ENCODE assay signal across 24 cellular contexts in genomic region chr12:2894961-2895360, GRCh38. TPM values are rescaled to one million over a fixed set of nuclear protein-coding genes. Genes with fewer than 3 reads are reported as not detected.
DNase-seq lines count a peak whose midpoint lies in the region; TF ChIP-seq lines count a peak whose summit lies in the region.
"Had no signal": no experiment of that assay in that cellular context is flagged by ENCODE, and none has a peak within 500 bp of the region (broad histone marks: within the 10 kb centered on the region; RNA-seq: fewer than 3 reads in every experiment).

No MANE protein-coding gene starts in this region.

- 54% methylated on average over 3 of the region's 3 CpGs for WGBS in mesenchymal stem cell
- WGBS in suprapubic skin: 21% methylated on average over 3 of the region's 3 CpGs

- H3K36me3 Mint-ChIP-seq in brain (peaks cover 17% of the 10 kb centered on the region), Caco-2 (ENCODE audit: insufficient read depth, unreplicated experiment) (peaks cover 20% of the 10 kb centered on the region)
- H3K36me3 Mint-ChIP-seq: natural killer cell treated with Interleukin-12 subunit alpha and Interleukin-12 subunit beta and Interleukin-15 and Interleukin-18, amount 100 ng/mL, for 72 hours had no signal

- no peaks in the 10 kb centered on the region for H3K9me3 Mint-ChIP-seq in brain
- no peaks in the 10 kb centered on the region for H3K9me3 Mint-ChIP-seq in Caco-2 (ENCODE audit: unreplicated experiment)
- H3K9me3 Mint-ChIP-seq: endodermal cell; natural killer cell treated with Interleukin-12 subunit alpha and Interleukin-12 subunit beta and Interleukin-15 and Interleukin-18, amount 100 ng/mL, for 72 hours had no signal

- no TSS peak for BruUV-seq in Caco-2 (replicated peaks; lab: Mats Ljungman, UMichigan)

- no peak overlapping the region for H2AFZ ChIP-seq in mesenchymal stem cell (ENCODE audit: low read depth, low read length)

- POLR2A ChIA-PET in Caco-2 (lab: Charles Lee): interaction anchor here (0.5 to 0.6 kb wide), 2 partner anchors 9 to 34 kb away, joined by 3 to 4 read pairs; no protein-coding TSS in a partner anchor

- H3K23ac ChIP-seq in mesenchymal stem cell (ENCODE audit: low read length in 2 of 2): no peak overlapping the region

- TF ChIP-seq POLR2A in suprapubic skin (IDR thresholded peaks at IDR 0.05): no peak

- no peak overlapping the region for H2BK12ac ChIP-seq in mesenchymal stem cell (ENCODE audit: low read length in 2 of 2)

- no peak overlapping the region for H2BK15ac ChIP-seq in mesenchymal stem cell (ENCODE audit: low read depth, poor library complexity, severe bottlenecking)

- no peak overlapping the region for H3K18ac ChIP-seq in mesenchymal stem cell (ENCODE audit: low read depth in 1 of 2, low read length in 2 of 2)

- H3K4me1 ChIP-seq in mesenchymal stem cell (ENCODE audit: control insufficient read depth, insufficient read depth, low read depth, low read length) (peaks cover 10% of the 10 kb centered on the region), suprapubic skin (peaks cover 37% of the 10 kb centered on the region), Caco-2 (peaks cover 16% of the 10 kb centered on the region)

- no peak overlapping the region for H3K4ac ChIP-seq in mesenchymal stem cell (ENCODE audit: low read depth in 1 of 2, low read length in 2 of 2)

- no peak overlapping the region for H2BK120ac ChIP-seq in mesenchymal stem cell (ENCODE audit: low read depth, low read length)

- CTCF ChIA-PET in Caco-2 (lab: Charles Lee): no interaction called here

- no peak overlapping the region for H2AK5ac ChIP-seq in mesenchymal stem cell (ENCODE audit: low read length, severe bottlenecking)

- TF ChIP-seq EP300 in suprapubic skin (IDR thresholded peaks at IDR 0.05): no peak

- H3K4me1 Mint-ChIP-seq in brain (peaks cover 63% of the 10 kb centered on the region), Caco-2 (ENCODE audit: low read depth, unreplicated experiment) (peaks cover 11% of the 10 kb centered on the region)

- H3K4me2 ChIP-seq in mesenchymal stem cell (ENCODE audit: low read length, poor library complexity, severe bottlenecking): no peak overlapping the region

- H3K27me3 ChIP-seq in mesenchymal stem cell (ENCODE audit: control insufficient read depth in 1 of 2, insufficient read depth in 1 of 2, low read length in 2 of 2) (no peaks in the 10 kb centered on the region), suprapubic skin (no peaks in the 10 kb centered on the region), Caco-2 (replicated peaks; ENCODE audit: control insufficient read depth, insufficient read depth, low read length) (no peaks in the 10 kb centered on the region)
- H3K27me3 ChIP-seq: gastrocnemius medialis, spleen had no signal

- DNase-seq in EH (ENCODE audit: low read depth) (peak; percentile 81), mesenchymal stem cell (no peak), suprapubic skin (ENCODE audit: low spot score in 2 of 2) (no peak), NCI-H748 (lab: John Stamatoyannopoulos, UW; ENCODE audit: unreplicated experiment) (no peak), activated gamma-delta T cell (lab: John Stamatoyannopoulos, UW) (no peak), Caco-2 (no peak)
- DNase-seq: activated CD4-positive, alpha-beta T cell treated with anti-CD3 and anti-CD28 coated beads, Interleukin-2, amount 50 U/mL, for 4 hours; activated naive CD4-positive, alpha-beta T cell; AML-193; COR-L47; endodermal cell; gastrocnemius medialis; GOT3; kidney glomerular epithelial cell; NCI-H1092; NCI-H526; Right ventricle myocardium superior; spleen; substantia nigra; T-helper 2 cell; WERI-Rb-1 had no signal

- H3K4me3 ChIP-seq in mesenchymal stem cell (ENCODE audit: insufficient read depth in 1 of 2, low read depth in 1 of 2, low read length in 2 of 2) (peak overlapping the region in 1 of 2 experiments; percentile 10), suprapubic skin (no peak overlapping the region), Caco-2 (ENCODE audit: low read depth, low read length) (no peak overlapping the region)
- H3K4me3 ChIP-seq: gastrocnemius medialis, spleen had no signal

- H3K27ac Mint-ChIP-seq in brain (peak overlapping the region in 4 of 5 experiments; percentile 45 to 86 (median 68)), Caco-2 (ENCODE audit: unreplicated experiment) (no peak overlapping the region)
- H3K27ac Mint-ChIP-seq: natural killer cell treated with Interleukin-12 subunit alpha and Interleukin-12 subunit beta and Interleukin-15 and Interleukin-18, amount 100 ng/mL, for 72 hours had no signal

- peaks cover 9% of the 10 kb centered on the region for H3K79me1 ChIP-seq in mesenchymal stem cell (replicated peaks; ENCODE audit: low read length, poor library complexity, severe bottlenecking)

- intact Hi-C loops in Caco-2 (cut with micrococcal nuclease; ENCODE audit: unreplicated experiment): no loop called here

- no peak overlapping the region for H2BK5ac ChIP-seq in mesenchymal stem cell (ENCODE audit: low read depth, low read length, poor library complexity, severe bottlenecking)

- H3K27me3 Mint-ChIP-seq in brain: peaks cover 10% of the 10 kb centered on the region
- no peaks in the 10 kb centered on the region for H3K27me3 Mint-ChIP-seq in Caco-2 (ENCODE audit: insufficient read depth, unreplicated experiment)
- H3K27me3 Mint-ChIP-seq: natural killer cell treated with Interleukin-12 subunit alpha and Interleukin-12 subunit beta and Interleukin-15 and Interleukin-18, amount 100 ng/mL, for 72 hours; progenitor cell of endocrine pancreas had no signal

- H3K27ac ChIP-seq in mesenchymal stem cell (ENCODE audit: low read length, poor library complexity, severe bottlenecking): no peak overlapping the region
- H3K27ac ChIP-seq in suprapubic skin: peak overlapping the region; percentile 18
- H3K27ac ChIP-seq: spleen, WERI-Rb-1 had no signal

- no peaks in the 10 kb centered on the region for H3K9me3 ChIP-seq in mesenchymal stem cell (ENCODE audit: control insufficient read depth, low read length)
- no peaks in the 10 kb centered on the region for H3K9me3 ChIP-seq in suprapubic skin
- no peaks in the 10 kb centered on the region for H3K9me3 ChIP-seq in Caco-2
- H3K9me3 ChIP-seq: gastrocnemius medialis, spleen had no signal

- H3K36me3 ChIP-seq in mesenchymal stem cell (ENCODE audit: control insufficient read depth in 1 of 2, insufficient read depth in 2 of 2, low read depth in 1 of 2, low read length in 2 of 2) (peaks cover 2 to 8% of the 10 kb centered on the region in 2 experiments), suprapubic skin (no peaks in the 10 kb centered on the region), Caco-2 (ENCODE audit: control insufficient read depth, insufficient read depth, low read length) (no peaks in the 10 kb centered on the region)
- H3K36me3 ChIP-seq: gastrocnemius medialis, spleen had no signal

- H4K8ac ChIP-seq in mesenchymal stem cell (ENCODE audit: low read length): no peak overlapping the region

- no peak overlapping the region for H3K14ac ChIP-seq in mesenchymal stem cell (ENCODE audit: low read length in 2 of 2)

- H3K9ac ChIP-seq in mesenchymal stem cell (ENCODE audit: low read length): peak overlapping the region; percentile 60

- TF ChIP-seq CTCF in brain (conservative IDR thresholded peaks at IDR 0.05) (no peak), suprapubic skin (IDR thresholded peaks at IDR 0.05) (no peak), Caco-2 (IDR thresholded peaks at IDR 0.05; ENCODE audit: insufficient read depth in 1 of 2, low read depth in 1 of 2, low read length in 1 of 2, severe bottlenecking in 1 of 2, unreplicated experiment in 1 of 2) (no peak)

- H4K91ac ChIP-seq in mesenchymal stem cell (ENCODE audit: low read length): no peak overlapping the region

- H3K4me3 Mint-ChIP-seq in brain (peak overlapping the region; percentile 33 to 62 (median 45)), Caco-2 (ENCODE audit: unreplicated experiment) (no peak overlapping the region)
- H3K4me3 Mint-ChIP-seq: endodermal cell; natural killer cell treated with Interleukin-12 subunit alpha and Interleukin-12 subunit beta and Interleukin-15 and Interleukin-18, amount 100 ng/mL, for 72 hours had no signal

RNA-seq across cellular contexts. Expression of gene TULP3, which starts 4.3 kb away (rescaled TPM):
- 29.8 TPM for polyA plus RNA-seq in brain (ENCODE audit: insufficient read depth, low read depth, low replicate concordance)
- 44.7 TPM for polyA plus RNA-seq in mesenchymal stem cell (2013, experiment 1 of 2)
- 44.0 TPM for polyA plus RNA-seq in mesenchymal stem cell (2013, experiment 2 of 2)
- total RNA-seq in suprapubic skin (10 to 100 TPM; 21.0 to 55.8 (median 35.6) TPM), Caco-2 (2022) (31.0 and 31.7 TPM in 2 replicates)

RNA-seq across cellular contexts. Expression of gene RHNO1, which starts 17.9 kb away (rescaled TPM):
- 27.1 TPM for polyA plus RNA-seq in brain (ENCODE audit: insufficient read depth, low read depth, low replicate concordance)
- 40.6 TPM for polyA plus RNA-seq in mesenchymal stem cell (2013, experiment 1 of 2)
- polyA plus RNA-seq in mesenchymal stem cell (2013, experiment 2 of 2): 39.7 TPM
- total RNA-seq in suprapubic skin (10 to 100 TPM; 17.2 to 33.1 (median 21.0) TPM), Caco-2 (2022) (99.1 and 99.8 TPM in 2 replicates)

RNA-seq across cellular contexts. Expression of gene FOXM1, which starts 18.0 kb away (rescaled TPM):
- polyA plus RNA-seq in brain (ENCODE audit: insufficient read depth, low read depth, low replicate concordance): 76.9 TPM
- polyA plus RNA-seq in mesenchymal stem cell (2013, experiment 1 of 2): 13.5 TPM
- polyA plus RNA-seq in mesenchymal stem cell (2013, experiment 2 of 2): 12.7 TPM
- total RNA-seq in suprapubic skin: 1 to 10 TPM; 4.1 to 9.2 (median 7.1) TPM
- total RNA-seq in Caco-2 (2022): 217 and 222 TPM in 2 replicates

RNA-seq across cellular contexts. Expression of gene TEX52, which starts 38.1 kb away (rescaled TPM):
- not detected for polyA plus RNA-seq in brain (ENCODE audit: insufficient read depth, low read depth, low replicate concordance)
- not detected for polyA plus RNA-seq in mesenchymal stem cell (2013, experiment 1 of 2)
- not detected for polyA plus RNA-seq in mesenchymal stem cell (2013, experiment 2 of 2)
- not detected for total RNA-seq in suprapubic skin
- 0.34 TPM in 1 of 2 replicates, not detected in the other for total RNA-seq in Caco-2 (2022)
- total RNA-seq: natural killer cell treated with Interleukin-12 subunit alpha and Interleukin-12 subunit beta and Interleukin-15 and Interleukin-18, amount 100 ng/mL, for 72 hours; progenitor cell of endocrine pancreas; Right ventricle myocardium superior; spleen had no signal
- polyA plus RNA-seq: spleen had no signal

Comparison
In these comparisons a context has a peak if more than half of its experiments do, and no peak if none do; other contexts are left out.
1. RNA of gene FOXM1, which starts 18.0 kb away (total RNA-seq): 217 to 222 TPM in Caco-2; 4.1 to 9.2 TPM in suprapubic skin; every median in the first group is over 10 times any median in the second.